Comparison of ENCODE assay signal across 1 cellular context in the genomic region with DNA sequence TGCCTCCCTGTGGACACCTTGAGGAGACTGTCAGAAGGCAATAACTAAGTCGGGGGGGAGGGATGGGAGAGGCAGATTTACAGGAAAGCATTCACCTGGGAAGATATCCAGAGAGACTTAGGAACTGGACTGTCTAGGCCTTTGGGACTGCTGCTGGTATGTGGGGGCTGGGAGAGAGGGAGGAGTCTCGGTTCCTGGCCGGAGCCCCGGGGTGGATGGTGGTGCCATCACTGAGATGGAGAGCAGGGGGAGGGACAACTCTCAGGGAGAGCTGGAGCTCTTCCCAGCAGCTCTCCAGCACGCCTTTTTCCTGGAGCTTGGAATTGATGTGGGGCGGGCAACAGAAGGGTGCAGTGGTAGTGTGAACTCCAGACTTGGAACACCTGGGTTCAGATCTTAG.
TF ChIP-seq lines count a peak whose summit lies in the region.

No MANE protein-coding gene starts in this region.

TF ChIP-seq in HEK293, 187 proteins besides CTCF, POLR2A, EP300 and RAD21 (continued from another document):
- TF ChIP-seq SP2 (tag by site-specific recombination; IDR thresholded peaks at IDR 0.05) (peak; percentile 11; the same call in 1 of the 2 replicates), GLI2 (tag by site-specific recombination; IDR thresholded peaks at IDR 0.05; ENCODE audit: borderline replicate concordance, low read depth) (no peak), ZNF701 (tag by site-specific recombination; IDR thresholded peaks at IDR 0.05) (no peak), FEZF1 (tag by site-specific recombination; IDR thresholded peaks at IDR 0.05) (no peak), ZNF610 (tag by site-specific recombination; IDR thresholded peaks at IDR 0.05; ENCODE audit: borderline replicate concordance) (no peak), ZNF341 (tag by site-specific recombination; IDR thresholded peaks at IDR 0.05; ENCODE audit: low read depth) (peak; percentile 73), EGR2 (tag by site-specific recombination; IDR thresholded peaks at IDR 0.05; ENCODE audit: low read depth) (no peak), ZNF530 (tag by site-specific recombination; IDR thresholded peaks at IDR 0.05; ENCODE audit: low read depth) (no peak), ZNF266 (tag by site-specific recombination; IDR thresholded peaks at IDR 0.05; ENCODE audit: low read depth) (no peak), KLF9 (tag by site-specific recombination; IDR thresholded peaks at IDR 0.05; ENCODE audit: low read depth) (no peak), ZNF24 (tag by site-specific recombination; IDR thresholded peaks at IDR 0.05) (no peak), ZNF169 (tag by site-specific recombination; IDR thresholded peaks at IDR 0.05) (no peak), ZIC2 (tag by site-specific recombination; IDR thresholded peaks at IDR 0.05) (0 out of 2 replicates have a peak, but pooled peaks have one; percentile 14)
- TF ChIP-seq, protein P1, sequence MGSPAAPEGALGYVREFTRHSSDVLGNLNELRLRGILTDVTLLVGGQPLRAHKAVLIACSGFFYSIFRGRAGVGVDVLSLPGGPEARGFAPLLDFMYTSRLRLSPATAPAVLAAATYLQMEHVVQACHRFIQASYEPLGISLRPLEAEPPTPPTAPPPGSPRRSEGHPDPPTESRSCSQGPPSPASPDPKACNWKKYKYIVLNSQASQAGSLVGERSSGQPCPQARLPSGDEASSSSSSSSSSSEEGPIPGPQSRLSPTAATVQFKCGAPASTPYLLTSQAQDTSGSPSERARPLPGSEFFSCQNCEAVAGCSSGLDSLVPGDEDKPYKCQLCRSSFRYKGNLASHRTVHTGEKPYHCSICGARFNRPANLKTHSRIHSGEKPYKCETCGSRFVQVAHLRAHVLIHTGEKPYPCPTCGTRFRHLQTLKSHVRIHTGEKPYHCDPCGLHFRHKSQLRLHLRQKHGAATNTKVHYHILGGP (tag by site-specific recombination; IDR thresholded peaks at IDR 0.05) = no peak
- TF ChIP-seq, protein P2, sequence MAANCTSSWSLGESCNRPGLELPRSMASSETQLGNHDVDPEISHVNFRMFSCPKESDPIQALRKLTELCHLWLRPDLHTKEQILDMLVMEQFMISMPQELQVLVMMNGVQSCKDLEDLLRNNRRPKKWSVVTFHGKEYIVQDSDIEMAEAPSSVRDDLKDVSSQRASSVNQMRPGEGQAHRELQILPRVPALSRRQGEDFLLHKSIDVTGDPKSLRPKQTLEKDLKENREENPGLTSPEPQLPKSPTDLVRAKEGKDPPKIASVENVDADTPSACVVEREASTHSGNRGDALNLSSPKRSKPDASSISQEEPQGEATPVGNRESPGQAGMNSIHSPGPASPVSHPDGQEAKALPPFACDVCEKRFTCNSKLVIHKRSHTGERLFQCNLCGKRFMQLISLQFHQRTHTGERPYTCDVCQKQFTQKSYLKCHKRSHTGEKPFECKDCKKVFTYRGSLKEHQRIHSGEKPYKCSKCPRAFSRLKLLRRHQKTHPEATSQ (tag by site-specific recombination; IDR thresholded peaks at IDR 0.05) = no peak
- TF ChIP-seq, protein P3, sequence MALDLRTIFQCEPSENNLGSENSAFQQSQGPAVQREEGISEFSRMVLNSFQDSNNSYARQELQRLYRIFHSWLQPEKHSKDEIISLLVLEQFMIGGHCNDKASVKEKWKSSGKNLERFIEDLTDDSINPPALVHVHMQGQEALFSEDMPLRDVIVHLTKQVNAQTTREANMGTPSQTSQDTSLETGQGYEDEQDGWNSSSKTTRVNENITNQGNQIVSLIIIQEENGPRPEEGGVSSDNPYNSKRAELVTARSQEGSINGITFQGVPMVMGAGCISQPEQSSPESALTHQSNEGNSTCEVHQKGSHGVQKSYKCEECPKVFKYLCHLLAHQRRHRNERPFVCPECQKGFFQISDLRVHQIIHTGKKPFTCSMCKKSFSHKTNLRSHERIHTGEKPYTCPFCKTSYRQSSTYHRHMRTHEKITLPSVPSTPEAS (tag by site-specific recombination; IDR thresholded peaks at IDR 0.05) = no peak
- TF ChIP-seq, protein P4, sequence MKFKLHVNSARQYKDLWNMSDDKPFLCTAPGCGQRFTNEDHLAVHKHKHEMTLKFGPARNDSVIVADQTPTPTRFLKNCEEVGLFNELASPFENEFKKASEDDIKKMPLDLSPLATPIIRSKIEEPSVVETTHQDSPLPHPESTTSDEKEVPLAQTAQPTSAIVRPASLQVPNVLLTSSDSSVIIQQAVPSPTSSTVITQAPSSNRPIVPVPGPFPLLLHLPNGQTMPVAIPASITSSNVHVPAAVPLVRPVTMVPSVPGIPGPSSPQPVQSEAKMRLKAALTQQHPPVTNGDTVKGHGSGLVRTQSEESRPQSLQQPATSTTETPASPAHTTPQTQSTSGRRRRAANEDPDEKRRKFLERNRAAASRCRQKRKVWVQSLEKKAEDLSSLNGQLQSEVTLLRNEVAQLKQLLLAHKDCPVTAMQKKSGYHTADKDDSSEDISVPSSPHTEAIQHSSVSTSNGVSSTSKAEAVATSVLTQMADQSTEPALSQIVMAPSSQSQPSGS (tag by site-specific recombination; IDR thresholded peaks at IDR 0.05; ENCODE audit: low read depth) = no peak
- TF ChIP-seq, protein P5, sequence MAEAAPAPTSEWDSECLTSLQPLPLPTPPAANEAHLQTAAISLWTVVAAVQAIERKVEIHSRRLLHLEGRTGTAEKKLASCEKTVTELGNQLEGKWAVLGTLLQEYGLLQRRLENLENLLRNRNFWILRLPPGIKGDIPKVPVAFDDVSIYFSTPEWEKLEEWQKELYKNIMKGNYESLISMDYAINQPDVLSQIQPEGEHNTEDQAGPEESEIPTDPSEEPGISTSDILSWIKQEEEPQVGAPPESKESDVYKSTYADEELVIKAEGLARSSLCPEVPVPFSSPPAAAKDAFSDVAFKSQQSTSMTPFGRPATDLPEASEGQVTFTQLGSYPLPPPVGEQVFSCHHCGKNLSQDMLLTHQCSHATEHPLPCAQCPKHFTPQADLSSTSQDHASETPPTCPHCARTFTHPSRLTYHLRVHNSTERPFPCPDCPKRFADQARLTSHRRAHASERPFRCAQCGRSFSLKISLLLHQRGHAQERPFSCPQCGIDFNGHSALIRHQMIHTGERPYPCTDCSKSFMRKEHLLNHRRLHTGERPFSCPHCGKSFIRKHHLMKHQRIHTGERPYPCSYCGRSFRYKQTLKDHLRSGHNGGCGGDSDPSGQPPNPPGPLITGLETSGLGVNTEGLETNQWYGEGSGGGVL (tag by site-specific recombination; IDR thresholded peaks at IDR 0.05) = no peak
